In genomic region chr1:10669570-10669969, GRCh38 we compare ENCODE assay signal across 15 cellular contexts.
"Had no signal": no experiment of that assay in that cellular context is flagged by ENCODE, and none has a peak within 500 bp of the region (broad histone marks: within the 10 kb centered on the region; RNA-seq: fewer than 3 reads in every experiment).

No MANE protein-coding gene starts in this region.

- H3K36me3 ChIP-seq: right lobe of liver had no signal

- DNase-seq: activated CD4-positive, alpha-beta T cell treated with anti-CD3 and anti-CD28 coated beads, Interleukin-2, amount 10 ng/mL, durations not matched to agents 7 days and 5 days; activated CD8-positive, alpha-beta memory T cell treated with anti-CD3 and anti-CD28 coated beads for 24 hours; activated naive CD8-positive, alpha-beta T cell treated with anti-CD3 and anti-CD28 coated beads for 36 hours; amygdala; body of pancreas; effector CD8-positive, alpha-beta T cell; foreskin melanocyte; heart left ventricle; left colon; mesendoderm; occipital lobe; right lobe of liver; spleen; T-helper 17 cell; testis had no signal

- H3K9me3 ChIP-seq: body of pancreas, heart left ventricle, right lobe of liver, spleen, testis had no signal

- H3K4me1 ChIP-seq: testis had no signal

- ATAC-seq: body of pancreas, heart left ventricle, left colon, right lobe of liver, T-helper 17 cell had no signal

- H3K4me3 ChIP-seq: body of pancreas, heart left ventricle, right lobe of liver, spleen, testis had no signal

- H3K27me3 ChIP-seq: body of pancreas, heart left ventricle, right lobe of liver, testis had no signal

- H3K27ac ChIP-seq: spleen, testis had no signal
